3 cellular contexts compared by ENCODE assay signal in the genomic region with DNA sequence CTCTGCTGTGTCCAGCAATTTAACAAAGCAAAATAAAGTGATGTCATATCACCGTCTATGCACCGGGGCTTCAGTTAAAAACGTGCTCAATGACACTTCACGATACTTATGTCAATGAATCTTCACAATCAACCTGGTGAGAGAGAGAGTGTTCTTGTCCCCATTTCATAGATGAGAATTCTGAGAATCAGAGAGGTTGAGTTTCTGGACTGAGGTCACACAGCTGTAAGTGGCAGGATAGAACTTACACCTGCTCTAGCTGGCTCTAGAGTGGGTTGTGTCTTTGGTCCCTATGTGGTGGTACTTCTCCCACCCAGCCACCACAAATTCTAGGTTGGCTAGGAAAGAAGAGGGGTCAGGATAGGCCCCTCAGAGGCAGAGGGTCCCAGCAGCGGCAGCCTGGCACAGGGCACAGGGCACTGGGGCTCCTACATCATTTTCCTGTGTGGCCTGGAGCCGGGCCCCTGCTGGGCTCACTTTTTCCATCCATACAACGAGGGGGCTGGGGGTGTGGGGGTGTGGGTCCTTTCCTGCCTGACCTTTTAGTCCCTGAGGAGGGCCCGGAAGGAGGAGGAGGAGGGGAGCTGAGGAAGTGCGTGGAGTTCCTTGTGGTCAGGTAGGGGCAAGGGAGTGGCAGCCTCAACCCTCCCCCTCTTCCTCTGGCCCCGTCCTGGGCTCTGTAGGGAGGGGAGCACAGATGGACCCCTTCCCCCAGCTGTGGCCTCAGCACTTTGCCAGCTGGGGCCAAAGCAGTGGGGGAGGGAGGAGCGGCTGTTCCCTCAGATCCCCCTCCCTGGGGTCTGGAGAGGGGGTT.
TF ChIP-seq lines count a peak whose summit lies in the region.

No MANE protein-coding gene starts in this region.

TF ChIP-seq in A549, 52 proteins besides CTCF, POLR2A, EP300 and RAD21:
- TF ChIP-seq, protein P1, sequence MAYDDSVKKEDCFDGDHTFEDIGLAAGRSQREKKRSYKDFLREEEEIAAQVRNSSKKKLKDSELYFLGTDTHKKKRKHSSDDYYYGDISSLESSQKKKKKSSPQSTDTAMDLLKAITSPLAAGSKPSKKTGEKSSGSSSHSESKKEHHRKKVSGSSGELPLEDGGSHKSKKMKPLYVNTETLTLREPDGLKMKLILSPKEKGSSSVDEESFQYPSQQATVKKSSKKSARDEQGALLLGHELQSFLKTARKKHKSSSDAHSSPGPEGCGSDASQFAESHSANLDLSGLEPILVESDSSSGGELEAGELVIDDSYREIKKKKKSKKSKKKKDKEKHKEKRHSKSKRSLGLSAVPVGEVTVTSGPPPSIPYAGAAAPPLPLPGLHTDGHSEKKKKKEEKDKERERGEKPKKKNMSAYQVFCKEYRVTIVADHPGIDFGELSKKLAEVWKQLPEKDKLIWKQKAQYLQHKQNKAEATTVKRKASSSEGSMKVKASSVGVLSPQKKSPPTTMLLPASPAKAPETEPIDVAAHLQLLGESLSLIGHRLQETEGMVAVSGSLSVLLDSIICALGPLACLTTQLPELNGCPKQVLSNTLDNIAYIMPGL (CRISPR knock-in tag; IDR thresholded peaks at IDR 0.05; ENCODE audit: borderline replicate concordance), result no peak
- TF ChIP-seq TP53 (CRISPR knock-in tag; IDR thresholded peaks at IDR 0.05) (no peak), ZFP36 (IDR thresholded peaks at IDR 0.05; ENCODE audit: borderline replicate concordance, partially characterized antibody) (peak; percentile 77)

TF ChIP-seq in GM12878, 131 proteins besides CTCF, POLR2A, EP300 and RAD21:
- TF ChIP-seq NBN (IDR thresholded peaks at IDR 0.05) (no peak), CHD2 (IDR thresholded peaks at IDR 0.05; ENCODE audit: borderline replicate concordance, low read depth, low read length) (no peak), HDGF (IDR thresholded peaks at IDR 0.05) (no peak), ZNF384 (IDR thresholded peaks at IDR 0.05; ENCODE audit: borderline replicate concordance, low read depth, low read length) (no peak), NRF1 (conservative IDR thresholded peaks at IDR 0.05; ENCODE audit: low read depth, low read length) (no peak), GATAD2B (conservative IDR thresholded peaks at IDR 0.05; ENCODE audit: low read depth) (no peak), ASH2L (IDR thresholded peaks at IDR 0.05; ENCODE audit: borderline replicate concordance, low read depth) (no peak), EGR1 (IDR thresholded peaks at IDR 0.05; ENCODE audit: borderline replicate concordance in 1 of 2, low read depth in 2 of 2, low read length in 2 of 2) (no peak), CBX5 (IDR thresholded peaks at IDR 0.05; ENCODE audit: low read depth) (no peak), EZH2 (IDR thresholded peaks at IDR 0.05; ENCODE audit: borderline replicate concordance, control insufficient read depth, low read depth, low read length) (no peak), KAT2A (conservative IDR thresholded peaks at IDR 0.05; ENCODE audit: control insufficient read depth, low read depth, low read length) (no peak)

TF ChIP-seq in GM12891, 5 proteins besides CTCF, POLR2A, EP300 and RAD21:
- no peak for TF ChIP-seq SPI1 (IDR thresholded peaks at IDR 0.05; ENCODE audit: low read depth, low read length)
- TF ChIP-seq TAF1 (IDR thresholded peaks at IDR 0.05; ENCODE audit: low read depth, low read length), result no peak
- no peak for TF ChIP-seq POLR2AphosphoS5 (IDR thresholded peaks at IDR 0.05; ENCODE audit: low read depth, low read length)
- TF ChIP-seq PAX5 (IDR thresholded peaks at IDR 0.05; ENCODE audit: insufficient read depth, low read length, severe bottlenecking), result no peak
- no peak for TF ChIP-seq POU2F2 (IDR thresholded peaks at IDR 0.05; ENCODE audit: low read depth, low read length)
TF ChIP-seq in GM12891: peak in this region for 0.
